In the genomic region with DNA sequence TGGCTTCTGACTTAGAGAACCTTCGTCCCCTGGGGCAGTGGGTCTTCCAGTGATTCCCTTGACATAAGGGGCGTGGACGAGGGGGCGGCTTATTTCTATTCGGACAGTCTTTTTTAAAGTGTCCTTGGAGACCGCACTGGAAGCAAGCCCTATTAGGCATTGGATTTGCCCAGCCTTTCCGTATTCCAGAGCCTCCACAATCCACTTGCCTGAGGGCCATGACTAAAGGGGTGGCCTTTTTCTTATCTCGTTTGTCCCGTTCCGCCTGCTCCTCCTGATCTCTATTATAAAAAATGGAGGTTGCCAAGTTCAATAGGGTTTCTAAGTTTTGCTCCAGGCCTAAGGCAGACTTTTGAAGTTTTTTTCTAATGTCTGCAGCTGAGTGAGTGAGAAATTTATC, we compare ENCODE assay signal across 2 cellular contexts. TPM values are rescaled to one million over a fixed set of nuclear protein-coding genes. Genes with fewer than 3 reads are reported as not detected.
"Had no signal": no experiment of that assay in that cellular context is flagged by ENCODE, and none has a peak within 500 bp of the region (broad histone marks: within the 10 kb centered on the region; RNA-seq: fewer than 3 reads in every experiment).

No MANE protein-coding gene starts in this region.

RNA-seq across cellular contexts. Expression of gene MMP17, which starts 49.0 kb away (rescaled TPM):
- total RNA-seq: natural killer cell treated with Interleukin-12 subunit alpha and Interleukin-12 subunit beta and Interleukin-15 and Interleukin-18, amount 100 ng/mL, for 72 hours had no signal
- polyA plus RNA-seq: naive thymus-derived CD4-positive, alpha-beta T cell had no signal
